8 cellular contexts compared by ENCODE assay signal in the genomic region with DNA sequence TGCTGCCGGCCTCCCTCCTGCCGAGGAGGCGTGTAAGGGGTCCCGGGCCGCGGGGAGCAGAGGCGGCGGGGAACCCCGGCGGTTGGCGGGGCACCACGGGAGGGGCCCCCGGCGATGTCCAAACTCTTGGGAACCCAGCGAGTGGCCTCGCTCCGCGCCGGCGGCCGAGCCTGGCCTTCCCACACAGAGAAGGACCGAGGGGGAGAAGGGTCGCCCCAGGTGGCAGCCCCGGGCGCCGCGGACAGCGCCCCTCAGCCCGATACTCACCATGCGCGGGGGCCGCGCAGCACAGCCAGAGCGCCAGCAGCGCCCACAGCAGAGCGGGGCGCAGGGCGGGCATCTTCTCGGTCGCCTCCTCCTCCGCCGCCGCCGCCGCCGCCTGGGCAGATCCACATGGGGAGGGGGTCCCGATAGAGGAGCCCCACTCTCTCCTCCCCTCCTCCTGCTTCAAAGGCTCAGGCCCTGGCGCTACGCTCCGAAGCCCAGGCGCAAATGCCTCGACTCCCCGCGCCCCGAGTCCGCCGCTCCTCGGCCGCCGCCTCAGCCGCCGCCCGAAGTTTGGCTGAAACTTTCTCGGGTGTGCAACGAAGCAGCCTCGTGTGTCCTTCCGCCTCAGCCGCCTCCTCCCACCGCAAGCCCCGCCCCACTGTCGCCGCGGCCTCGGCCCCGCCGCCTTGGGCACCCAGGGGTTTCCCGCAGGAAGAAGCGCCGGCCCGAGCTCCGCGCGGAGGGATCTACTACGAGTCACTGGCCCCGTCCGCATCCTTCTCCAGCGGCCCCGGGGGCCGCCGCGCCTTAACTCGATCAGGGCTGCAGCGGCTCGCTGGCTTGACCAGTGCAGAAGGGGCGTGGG. TPM values are rescaled to one million over a fixed set of nuclear protein-coding genes. Genes with fewer than 3 reads are reported as not detected.
DNase-seq lines count a peak whose midpoint lies in the region; ATAC-seq and TF ChIP-seq lines count a peak whose summit lies in the region.
"Not testable (repeated sequence)": the region's sequence is repeated elsewhere in the genome, so short reads cannot be mapped to it uniquely, and the experiment has no call there.

A gene (minus strand): TSS at position 596 of the 853 bp plus-strand sequence. CDS start 256 bp downstream, at position 340.

- H3K27ac Mint-ChIP-seq in brain: not testable (repeated sequence)

- H3K9me3 Mint-ChIP-seq in brain: not testable (repeated sequence)

- not testable (repeated sequence) for TF ChIP-seq CTCF in OCI-LY7 (conservative IDR thresholded peaks at IDR 0.05; ENCODE audit: low read length); brain (conservative IDR thresholded peaks at IDR 0.05); left ventricle myocardium inferior (IDR thresholded peaks at IDR 0.05; ENCODE audit: borderline replicate concordance)

- H3K4me3 Mint-ChIP-seq in brain: peak within 1 kb of the TSS; percentile 63 to 72 (median 67)

- POLR2A ChIA-PET in OCI-LY7 (lab: Charles Lee): not testable (repeated sequence)

- peak; percentile 71 for ATAC-seq in HG03039 (IDR thresholded peaks at IDR 0.05; ENCODE audit: unreplicated experiment)

- CTCF ChIA-PET in OCI-LY7 (lab: Charles Lee; ENCODE audit: unreplicated experiment): not testable (repeated sequence)

- not testable (repeated sequence) for H3K79me2 ChIP-seq in OCI-LY7 (ENCODE audit: insufficient read depth, low read depth, low read length)

- DNase-seq in COLO668 (lab: John Stamatoyannopoulos, UW; ENCODE audit: unreplicated experiment): peak; percentile 56
- peak; percentile 41 for DNase-seq in OCI-LY7 (ENCODE audit: low spot score)
- peak; percentile 38 to 47 for DNase-seq in activated CD4-positive, alpha-beta T cell treated with anti-CD3 and anti-CD28 coated beads, Interleukin-2, amount 50 U/mL, for 24 hours (ENCODE audit: low read depth in 1 of 2, low spot score in 1 of 2)
- peak; percentile 60 for DNase-seq in left ventricle myocardium inferior
- DNase-seq in nucleus accumbens (lab: John Stamatoyannopoulos, UW): peak in 36 of 56 donors; percentile 0 to 56 (median 10)
- peak; percentile 47 for DNase-seq in stimulated activated CD8-positive, alpha-beta memory T cell treated with anti-CD3 and anti-CD28 coated beads, Interleukin-4, amount 100 ng/mL, for 24 hours (ENCODE audit: low read depth)

- 0 out of 2 replicates have a peak within 1 kb of the TSS, but pooled peaks have one; percentile 54 for H2AFZ ChIP-seq in OCI-LY7 (ENCODE audit: low read length)

- H3K27ac ChIP-seq in OCI-LY7 (ENCODE audit: low read depth, low read length, poor library complexity, severe bottlenecking): not testable (repeated sequence)
- peak within 1 kb of the TSS; percentile 84 for H3K27ac ChIP-seq in left ventricle myocardium inferior (replicated peaks)

- BruUV-seq in OCI-LY7 (replicated peaks; lab: Mats Ljungman, UMichigan): not testable (repeated sequence)

- peak within 1 kb of the TSS; percentile 57 for H3K4me2 ChIP-seq in OCI-LY7 (ENCODE audit: low read length)

- not testable (repeated sequence) for H3K9me3 ChIP-seq in OCI-LY7 (ENCODE audit: low read length); left ventricle myocardium inferior (replicated peaks)

- intact Hi-C loops in OCI-LY7 (cut with micrococcal nuclease; ENCODE audit: unreplicated experiment); left ventricle myocardium inferior (cut with micrococcal nuclease): not testable (repeated sequence)

- not testable (repeated sequence) for H4K20me1 ChIP-seq in OCI-LY7 (ENCODE audit: insufficient read depth, low read length)

- H3K36me3 Mint-ChIP-seq in brain: not testable (repeated sequence)

- H3K4me1 Mint-ChIP-seq in brain: not testable (repeated sequence)

- H3K27me3 Mint-ChIP-seq in brain: not testable (repeated sequence)

- H3K27me3 ChIP-seq in left ventricle myocardium inferior (ENCODE audit: low read depth): not testable (repeated sequence)

- H3K36me3 ChIP-seq in OCI-LY7 (ENCODE audit: insufficient read depth, low read length); left ventricle myocardium inferior: not testable (repeated sequence)

- not testable (repeated sequence) for H3K9me2 ChIP-seq in OCI-LY7 (ENCODE audit: insufficient read depth, low read length)

- H3K4me3 ChIP-seq in OCI-LY7 (ENCODE audit: low read depth, low read length, poor library complexity, severe bottlenecking) (peak within 1 kb of the TSS; percentile 70), left ventricle myocardium inferior (peak within 1 kb of the TSS; percentile 77)

- not testable (repeated sequence) for H3K4me1 ChIP-seq in OCI-LY7 (ENCODE audit: insufficient read depth, low read length, poor library complexity, severe bottlenecking); left ventricle myocardium inferior

RNA-seq across cellular contexts. Expression of the gene that starts here (rescaled TPM):
- 31.0 and 36.1 TPM in 2 replicates for total RNA-seq in OCI-LY7 (2014; rRNA removed; shearing (Covaris generic))
- total RNA-seq in OCI-LY7 (2022) (42.0 and 50.6 TPM in 2 replicates), left ventricle myocardium inferior (16.1 TPM)
- 6.0 TPM for polyA plus RNA-seq in brain (ENCODE audit: insufficient read depth, low read depth, low replicate concordance)

Comparison
In these comparisons a context has a peak if more than half of its experiments do, and no peak if none do; other contexts are left out.
1. DNase-seq: peak in every context shown above with its lines; median percentile 60 in left ventricle myocardium inferior; 56 in COLO668; 47 in stimulated activated CD8-positive, alpha-beta memory T cell treated with anti-CD3 and anti-CD28 coated beads, Interleukin-4, amount 100 ng/mL, for 24 hours; 42 in activated CD4-positive, alpha-beta T cell treated with anti-CD3 and anti-CD28 coated beads, Interleukin-2, amount 50 U/mL, for 24 hours; 41 in OCI-LY7; 10 in nucleus accumbens.